ENCODE assay signal across 36 cellular contexts in the genomic region with DNA sequence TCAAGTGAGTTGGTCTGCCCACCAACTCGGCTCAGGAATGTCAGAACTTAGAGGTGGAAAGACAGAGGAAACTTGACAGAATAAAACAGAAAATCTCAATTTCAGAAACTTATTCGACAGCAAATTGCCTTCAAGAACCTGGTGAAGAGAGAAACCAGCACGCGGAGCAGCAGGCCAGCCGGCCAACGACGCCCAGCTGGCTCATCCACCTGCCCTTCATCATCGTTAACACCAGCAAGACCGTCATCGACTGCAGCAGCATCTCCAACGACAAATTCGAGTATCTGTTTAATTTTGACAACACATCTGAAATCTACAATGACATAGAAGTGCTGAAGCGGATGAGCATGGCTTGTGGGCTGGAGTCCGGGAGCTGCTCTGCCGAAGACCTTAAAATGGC.
"Had no signal": no experiment of that assay in that cellular context is flagged by ENCODE, and none has a peak within 500 bp of the region (broad histone marks: within the 10 kb centered on the region; RNA-seq: fewer than 3 reads in every experiment).

No MANE protein-coding gene starts in this region.

- H3K27me3 ChIP-seq: MG63 had no signal

- H3K27ac ChIP-seq: KMS-11 had no signal

- H3K9me3 ChIP-seq: MG63 had no signal

- DNase-seq: Karpas-422, Kasumi-1, KBM-7, KG1, MG63, MM.1S, MV-4-11, NCI-H1048, NCI-H1092, NCI-H1092 treated with DMSO at 0.1 percent for 48 hours, NCI-H1105, NCI-H1105 treated with DMSO at 0.1 percent for 48 hours, NCI-H1417, NCI-H1417 treated with DMSO at 0.1 percent for 48 hours, NCI-H1436, NCI-H1436 treated with DMSO at 0.1 percent for 48 hours, NCI-H146, NCI-H1694, NCI-H1694 treated with DMSO at 0.1 percent for 48 hours, NCI-H187, NCI-H1930, NCI-H2029, NCI-H2029 treated with DMSO at 0.1 percent for 48 hours, NCI-H2081, NCI-H2081 treated with DMSO at 0.1 percent for 48 hours, NCI-H2107, NCI-H2171, NCI-H2171 treated with DMSO at 0.1 percent for 48 hours, NCI-H2227 treated with DMSO at 0.1 percent for 48 hours, NCI-H226, NCI-H345, NCI-H446, NCI-H446 treated with DMSO at 0.1 percent for 48 hours, NCI-H510A, NCI-H510A treated with DMSO at 0.1 percent for 48 hours had no signal

- H3K4me3 ChIP-seq: MG63 had no signal

- H3K36me3 ChIP-seq: MG63 had no signal
